ENCODE assay signal across 1 cellular context in the genomic region with DNA sequence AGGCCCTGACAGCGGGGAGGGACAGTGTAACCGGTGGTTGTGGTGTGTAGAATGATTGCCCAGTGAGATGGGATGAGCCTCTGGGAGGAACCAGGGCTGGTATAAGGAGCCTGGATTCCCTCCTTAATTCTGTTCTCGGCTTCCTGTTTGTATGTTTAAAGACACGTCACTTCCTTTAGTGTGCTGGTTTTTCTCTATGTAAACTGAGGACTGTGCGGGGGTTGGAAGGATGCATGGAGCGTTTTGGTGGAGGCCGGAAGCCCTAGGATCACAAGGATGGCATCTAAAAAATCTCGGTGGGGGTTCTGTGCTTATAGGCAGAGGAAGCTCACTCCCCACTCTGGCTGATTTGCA.
A peak's percentile ranks its signal among the peaks of the same experiment; 100 is the strongest.
TF ChIP-seq lines count a peak whose summit lies in the region.

No MANE protein-coding gene starts in this region.

TF ChIP-seq in HEK293, 187 proteins besides CTCF, POLR2A, EP300 and RAD21 (continued from another document):
- TF ChIP-seq ZSCAN18 (tag by site-specific recombination; IDR thresholded peaks at IDR 0.05): no peak
- TF ChIP-seq ZBTB1 (tag by site-specific recombination; IDR thresholded peaks at IDR 0.05): no peak
- TF ChIP-seq GLIS1 (tag by site-specific recombination; IDR thresholded peaks at IDR 0.05): peak; percentile 81
- 0 out of 2 replicates have a peak, but pooled peaks have one; percentile 4 for TF ChIP-seq ZNF76 (tag by site-specific recombination; IDR thresholded peaks at IDR 0.05; ENCODE audit: borderline replicate concordance, low read depth)
- no peak for TF ChIP-seq KLF16 (tag by site-specific recombination; IDR thresholded peaks at IDR 0.05)
- TF ChIP-seq ZSCAN23 (tag by site-specific recombination; IDR thresholded peaks at IDR 0.05): no peak
- TF ChIP-seq ZBTB8A (tag by site-specific recombination; IDR thresholded peaks at IDR 0.05): no peak
- no peak for TF ChIP-seq EGR2 (tag by site-specific recombination; IDR thresholded peaks at IDR 0.05; ENCODE audit: low read depth)
- TF ChIP-seq IKZF3 (tag by site-specific recombination; IDR thresholded peaks at IDR 0.05): no peak
- TF ChIP-seq GLI2 (tag by site-specific recombination; IDR thresholded peaks at IDR 0.05; ENCODE audit: borderline replicate concordance, low read depth): no peak
- TF ChIP-seq, protein P1, sequence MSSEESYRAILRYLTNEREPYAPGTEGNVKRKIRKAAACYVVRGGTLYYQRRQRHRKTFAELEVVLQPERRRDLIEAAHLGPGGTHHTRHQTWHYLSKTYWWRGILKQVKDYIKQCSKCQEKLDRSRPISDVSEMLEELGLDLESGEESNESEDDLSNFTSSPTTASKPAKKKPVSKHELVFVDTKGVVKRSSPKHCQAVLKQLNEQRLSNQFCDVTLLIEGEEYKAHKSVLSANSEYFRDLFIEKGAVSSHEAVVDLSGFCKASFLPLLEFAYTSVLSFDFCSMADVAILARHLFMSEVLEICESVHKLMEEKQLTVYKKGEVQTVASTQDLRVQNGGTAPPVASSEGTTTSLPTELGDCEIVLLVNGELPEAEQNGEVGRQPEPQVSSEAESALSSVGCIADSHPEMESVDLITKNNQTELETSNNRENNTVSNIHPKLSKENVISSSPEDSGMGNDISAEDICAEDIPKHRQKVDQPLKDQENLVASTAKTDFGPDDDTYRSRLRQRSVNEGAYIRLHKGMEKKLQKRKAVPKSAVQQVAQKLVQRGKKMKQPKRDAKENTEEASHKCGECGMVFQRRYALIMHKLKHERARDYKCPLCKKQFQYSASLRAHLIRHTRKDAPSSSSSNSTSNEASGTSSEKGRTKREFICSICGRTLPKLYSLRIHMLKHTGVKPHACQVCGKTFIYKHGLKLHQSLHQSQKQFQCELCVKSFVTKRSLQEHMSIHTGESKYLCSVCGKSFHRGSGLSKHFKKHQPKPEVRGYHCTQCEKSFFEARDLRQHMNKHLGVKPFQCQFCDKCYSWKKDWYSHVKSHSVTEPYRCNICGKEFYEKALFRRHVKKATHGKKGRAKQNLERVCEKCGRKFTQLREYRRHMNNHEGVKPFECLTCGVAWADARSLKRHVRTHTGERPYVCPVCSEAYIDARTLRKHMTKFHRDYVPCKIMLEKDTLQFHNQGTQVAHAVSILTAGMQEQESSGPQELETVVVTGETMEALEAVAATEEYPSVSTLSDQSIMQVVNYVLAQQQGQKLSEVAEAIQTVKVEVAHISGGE (tag by site-specific recombination; conservative IDR thresholded peaks at IDR 0.05; ENCODE audit: low read depth): peak; percentile 46; the same call in 1 of the 2 replicates
- TF ChIP-seq HIC1 (tag by site-specific recombination; IDR thresholded peaks at IDR 0.05): no peak
- no peak for TF ChIP-seq GLI4 (tag by site-specific recombination; IDR thresholded peaks at IDR 0.05)
- no peak for TF ChIP-seq ZNF555 (tag by site-specific recombination; conservative IDR thresholded peaks at IDR 0.05)
- no peak for TF ChIP-seq ZSCAN16 (tag by site-specific recombination; IDR thresholded peaks at IDR 0.05)
- TF ChIP-seq ZNF175 (tag by site-specific recombination; IDR thresholded peaks at IDR 0.05): no peak
- TF ChIP-seq ZNF292 (tag by site-specific recombination; IDR thresholded peaks at IDR 0.05; ENCODE audit: borderline replicate concordance, low read depth): no peak
- TF ChIP-seq ZNF341 (tag by site-specific recombination; IDR thresholded peaks at IDR 0.05; ENCODE audit: low read depth): peak; percentile 34; the same call in 1 of the 2 replicates
- 0 out of 2 replicates have a peak, but pooled peaks have one; percentile 2 for TF ChIP-seq ZNF623 (tag by site-specific recombination; IDR thresholded peaks at IDR 0.05)
TF ChIP-seq in HEK293: peak in this region for 6.
